Comparison of ENCODE assay signal across 28 cellular contexts in genomic region chr5:91642592-91642991, GRCh38.
"Had no signal": no experiment of that assay in that cellular context is flagged by ENCODE, and none has a peak within 500 bp of the region (broad histone marks: within the 10 kb centered on the region; RNA-seq: fewer than 3 reads in every experiment).

No MANE protein-coding gene starts in this region.

- FAIRE-seq: astrocyte had no signal

- H3K4me3 ChIP-seq: body of pancreas, breast epithelium, MG63, Peyer's patch, SJSA1 had no signal

- H3K27ac ChIP-seq: body of pancreas, breast epithelium, Peyer's patch, SJSA1 had no signal

- ATAC-seq: activated CD8-positive, alpha-beta T cell treated with anti-CD3 and anti-CD28 coated beads for 36 hours; body of pancreas had no signal

- H3K4me1 ChIP-seq: body of pancreas, breast epithelium, Peyer's patch, SJSA1 had no signal

- H3K9me3 ChIP-seq: body of pancreas, breast epithelium, MG63, Peyer's patch, SJSA1 had no signal

- H3K36me3 ChIP-seq: breast epithelium, MG63, Peyer's patch, SJSA1 had no signal

- H3K27me3 ChIP-seq: body of pancreas, breast epithelium, MG63, Peyer's patch, SJSA1 had no signal

- DNase-seq: activated CD4-positive, alpha-beta T cell treated with anti-CD3 and anti-CD28 coated beads, Interleukin-2, amount 10 ng/mL, durations not matched to agents 24 days and 14 days; activated CD4-positive, alpha-beta T cell treated with anti-CD3 and anti-CD28 coated beads, Interleukin-2, amount 50 U/mL, for 4 hours; activated CD8-positive, alpha-beta T cell treated with anti-CD3 and anti-CD28 coated beads for 36 hours; activated gamma-delta T cell; activated naive CD4-positive, alpha-beta T cell treated with Interleukin-2 at 50 U/mL for 16 hours; activated naive CD8-positive, alpha-beta T cell treated with anti-CD3 and anti-CD28 coated beads, Interleukin-2, amount 10 ng/mL, durations not matched to agents 7 days and 5 days; activated T-cell treated with anti-CD3 and anti-CD28 coated beads, Interleukin-2, amount 50 U/mL, for 24 hours; amygdala; body of pancreas; Kasumi-1; KG1; MG63; NCI-H1048; NCI-H1105 treated with DMSO at 0.1 percent for 48 hours; NCI-H1436; NCI-H1694; NCI-H1930; NCI-H2081 treated with DMSO at 0.1 percent for 48 hours; NCI-H2171; NCI-H2227 treated with DMSO at 0.1 percent for 48 hours; NCI-H446; Peyer's patch; RPMI8226; SHP77 treated with DMSO at 0.1 percent for 48 hours; T1000 had no signal
